Comparison of ENCODE assay signal across 15 cellular contexts in the genomic region with DNA sequence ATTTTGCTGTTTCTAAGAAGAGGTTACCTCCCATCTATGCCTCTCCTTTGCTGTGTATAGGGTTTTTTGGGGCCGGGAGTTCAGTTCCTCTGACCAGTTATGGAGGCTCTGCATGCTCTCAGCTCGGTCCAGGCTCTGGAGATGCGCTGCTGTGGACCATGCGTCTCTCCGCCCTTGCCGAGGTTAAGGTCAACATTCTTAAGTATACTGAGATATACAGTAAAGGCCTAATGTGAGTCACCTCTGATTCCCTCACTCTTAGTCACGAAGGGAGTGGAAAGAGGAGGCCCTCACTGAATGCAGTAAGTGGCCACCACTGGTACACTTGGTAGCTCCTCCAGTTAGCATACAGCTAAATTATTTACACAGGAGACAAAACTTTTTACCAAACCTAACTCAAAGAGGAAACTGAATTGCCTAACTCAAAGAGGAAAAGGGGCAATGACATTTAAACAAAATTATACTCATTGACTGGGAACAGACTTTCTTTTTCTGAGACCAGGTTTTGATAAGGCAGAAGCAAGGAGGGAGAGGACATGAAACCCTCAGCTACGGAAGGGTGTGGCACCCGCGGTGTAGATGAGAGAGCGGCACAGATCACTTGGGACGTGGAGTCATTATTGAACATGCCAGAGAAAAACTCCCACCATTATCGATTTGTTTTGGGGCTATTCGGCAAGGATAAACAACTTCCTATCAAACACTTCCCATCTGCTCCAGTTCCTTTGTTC.
A peak's percentile ranks its signal among the peaks of the same experiment; 100 is the strongest.
DNase-seq lines count a peak whose midpoint lies in the region; ATAC-seq and TF ChIP-seq lines count a peak whose summit lies in the region.
"Had no signal": no experiment of that assay in that cellular context is flagged by ENCODE, and none has a peak within 500 bp of the region (broad histone marks: within the 10 kb centered on the region; RNA-seq: fewer than 3 reads in every experiment).

No MANE protein-coding gene starts in this region.

- H3K27ac ChIP-seq in foreskin keratinocyte = no peak overlapping the region
- H3K27ac ChIP-seq: pancreas had no signal

- H3K36me3 ChIP-seq in mucosa of descending colon (ENCODE audit: low read depth) = no peaks in the 10 kb centered on the region
- H3K36me3 ChIP-seq: pancreas, tibial nerve had no signal

- no peaks in the 10 kb centered on the region for H3K9me3 ChIP-seq in mucosa of descending colon
- H3K9me3 ChIP-seq: pancreas, tibial nerve had no signal

- H3K4me3 ChIP-seq in WI38 (ENCODE audit: low read depth, low read length) (peak overlapping the region; percentile 50), mucosa of descending colon (no peak overlapping the region)
- H3K4me3 ChIP-seq: pancreas, tibial nerve had no signal

- H3K4me3 Mint-ChIP-seq in stimulated activated naive CD8-positive, alpha-beta T cell treated with anti-CD3 and anti-CD28 coated beads, Interleukin-15, amount 100 ng/mL, for 72 hours = no peak overlapping the region
- H3K4me3 Mint-ChIP-seq: activated CD4-positive, alpha-beta memory T cell treated with anti-CD3 and anti-CD28 coated beads, Interleukin-2, amount 10 ng/mL, durations not matched to agents 7 days and 5 days had no signal

- H3K9me3 Mint-ChIP-seq in stimulated activated naive CD8-positive, alpha-beta T cell treated with anti-CD3 and anti-CD28 coated beads, Interleukin-15, amount 100 ng/mL, for 72 hours = no peaks in the 10 kb centered on the region
- H3K9me3 Mint-ChIP-seq: activated CD4-positive, alpha-beta memory T cell treated with anti-CD3 and anti-CD28 coated beads, Interleukin-2, amount 10 ng/mL, durations not matched to agents 7 days and 5 days had no signal

- H3K4me1 ChIP-seq in foreskin keratinocyte = no peaks in the 10 kb centered on the region
- no peaks in the 10 kb centered on the region for H3K4me1 ChIP-seq in mucosa of descending colon (ENCODE audit: low read depth)
- H3K4me1 ChIP-seq: pancreas had no signal

- no peak for DNase-seq in stimulated activated naive CD8-positive, alpha-beta T cell treated with anti-CD3 and anti-CD28 coated beads, Interleukin-15, Interleukin-2, amounts not matched to agents 100 U/mL and 50 U/mL, for 24 hours
- no peak for DNase-seq in stimulated activated naive CD8-positive, alpha-beta T cell treated with anti-CD3 and anti-CD28 coated beads, Interleukin-15, amount 100 ng/mL, for 72 hours
- DNase-seq in foreskin keratinocyte (peak in 1 of 2 donors; percentile 29), NK-92 (lab: John Stamatoyannopoulos, UW; ENCODE audit: unreplicated experiment) (no peak), mucosa of descending colon (no peak), NCI-H2107 treated with DMSO at 0.1 percent for 48 hours (lab: John Stamatoyannopoulos, UW; ENCODE audit: unreplicated experiment) (no peak)
- no peak for DNase-seq in activated naive CD4-positive, alpha-beta T cell treated with anti-CD3 and anti-CD28 coated beads, Interleukin-2, amount 50 U/mL, for 16 hours
- DNase-seq: activated CD4-positive, alpha-beta memory T cell treated with anti-CD3 and anti-CD28 coated beads, Interleukin-2, amount 10 ng/mL, durations not matched to agents 7 days and 5 days; DMS79; GOT3; MV-4-11; NCI-H2171 treated with DMSO at 0.1 percent for 48 hours; pancreas had no signal

- TF ChIP-seq CTCF in WI38 (IDR thresholded peaks at IDR 0.05; ENCODE audit: low read depth, low read length) = no peak
- TF ChIP-seq CTCF in foreskin keratinocyte (conservative IDR thresholded peaks at IDR 0.05) = no peak
- TF ChIP-seq CTCF in mucosa of descending colon (IDR thresholded peaks at IDR 0.05) = no peak

- H3K27me3 ChIP-seq in foreskin keratinocyte = peaks cover 11% of the 10 kb centered on the region
- H3K27me3 ChIP-seq: pancreas, tibial nerve had no signal

- intact Hi-C loops in mucosa of descending colon (cut with DNase I, micrococcal nuclease) = no loop called here

- peaks cover 40% of the 10 kb centered on the region for H3K27me3 Mint-ChIP-seq in stimulated activated naive CD8-positive, alpha-beta T cell treated with anti-CD3 and anti-CD28 coated beads, Interleukin-15, amount 100 ng/mL, for 72 hours

- peak; percentile 81 for ATAC-seq in stimulated activated naive CD8-positive, alpha-beta T cell treated with anti-CD3 and anti-CD28 coated beads, Interleukin-15, Interleukin-2, amounts not matched to agents 100 U/mL and 50 U/mL, for 24 hours
- no peak for ATAC-seq in stimulated activated naive CD8-positive, alpha-beta T cell treated with anti-CD3 and anti-CD28 coated beads, Interleukin-15, amount 100 ng/mL, for 72 hours
- peak; percentile 65 for ATAC-seq in foreskin keratinocyte
- ATAC-seq in mucosa of descending colon = no peak
- ATAC-seq: pancreas had no signal

- peaks cover 5% of the 10 kb centered on the region for H3K4me1 Mint-ChIP-seq in stimulated activated naive CD8-positive, alpha-beta T cell treated with anti-CD3 and anti-CD28 coated beads, Interleukin-15, amount 100 ng/mL, for 72 hours
- H3K4me1 Mint-ChIP-seq: activated CD4-positive, alpha-beta memory T cell treated with anti-CD3 and anti-CD28 coated beads, Interleukin-2, amount 10 ng/mL, durations not matched to agents 7 days and 5 days had no signal

- no peak overlapping the region for H3K27ac Mint-ChIP-seq in stimulated activated naive CD8-positive, alpha-beta T cell treated with anti-CD3 and anti-CD28 coated beads, Interleukin-15, amount 100 ng/mL, for 72 hours
- H3K27ac Mint-ChIP-seq: activated CD4-positive, alpha-beta memory T cell treated with anti-CD3 and anti-CD28 coated beads, Interleukin-2, amount 10 ng/mL, durations not matched to agents 7 days and 5 days had no signal

Comparison
In these comparisons a context has a peak if more than half of its experiments do, and no peak if none do; other contexts are left out.
1. ATAC-seq: peak in stimulated activated naive CD8-positive, alpha-beta T cell treated with anti-CD3 and anti-CD28 coated beads, Interleukin-15, Interleukin-2, amounts not matched to agents 100 U/mL and 50 U/mL, for 24 hours (single experiment) and foreskin keratinocyte (single experiment); none in stimulated activated naive CD8-positive, alpha-beta T cell treated with anti-CD3 and anti-CD28 coated beads, Interleukin-15, amount 100 ng/mL, for 72 hours (single experiment) and mucosa of descending colon (single experiment).